13 cellular contexts compared by ENCODE assay signal in genomic region chr1:101022294-101022693, GRCh38. TPM values are rescaled to one million over a fixed set of nuclear protein-coding genes. Genes with fewer than 3 reads are reported as not detected.
DNase-seq lines count a peak whose midpoint lies in the region; ATAC-seq and TF ChIP-seq lines count a peak whose summit lies in the region.
"Had no signal": no experiment of that assay in that cellular context is flagged by ENCODE, and none has a peak within 500 bp of the region (broad histone marks: within the 10 kb centered on the region; RNA-seq: fewer than 3 reads in every experiment).

No MANE protein-coding gene starts in this region.

- no peak overlapping the region for H2BK15ac ChIP-seq in neuronal stem cell (ENCODE audit: low read length)

- H3K4ac ChIP-seq in neuronal stem cell (ENCODE audit: low read length): no peak overlapping the region

- no peak overlapping the region for H2BK5ac ChIP-seq in neuronal stem cell (ENCODE audit: low read length)

- no peak for ATAC-seq in PC-3
- ATAC-seq in HG02571 (IDR thresholded peaks at IDR 0.05; ENCODE audit: unreplicated experiment): no peak

- no peak overlapping the region for H3K14ac ChIP-seq in neuronal stem cell (ENCODE audit: low read length)

- POLR2A ChIA-PET in PC-3 (lab: Charles Lee; ENCODE audit: unreplicated experiment): no interaction called here

- H3K4me3 ChIP-seq in PC-3 (ENCODE audit: low read length): no peak overlapping the region
- H3K4me3 ChIP-seq in fibroblast of mammary gland (ENCODE audit: control insufficient read depth, low read depth, low read length): no peak overlapping the region
- no peak overlapping the region for H3K4me3 ChIP-seq in neuronal stem cell (ENCODE audit: low read length in 2 of 2)

- H3K18ac ChIP-seq in neuronal stem cell (ENCODE audit: low read length): no peak overlapping the region

- H3K9me2 ChIP-seq in PC-3 (replicated peaks; ENCODE audit: low read length): no peaks in the 10 kb centered on the region

- BruUV-seq in PC-3 (replicated peaks; lab: Mats Ljungman, UMichigan): no TSS peak

- intact Hi-C loops in PC-3 (cut with micrococcal nuclease): no loop called here

- H3K27me3 ChIP-seq in PC-3 (ENCODE audit: low read length) (no peaks in the 10 kb centered on the region), neuronal stem cell (ENCODE audit: control insufficient read depth in 3 of 3, insufficient read depth in 3 of 3, low read depth in 1 of 3, low read length in 3 of 3) (no peaks in the 10 kb centered on the region)

- TF ChIP-seq CTCF in PC-3 (conservative IDR thresholded peaks at IDR 0.05; ENCODE audit: low read depth, low read length) (no peak), fibroblast of mammary gland (conservative IDR thresholded peaks at IDR 0.05; ENCODE audit: control insufficient read depth, insufficient read depth, low read depth, low read length) (no peak)

- no peak overlapping the region for H2AK5ac ChIP-seq in neuronal stem cell (ENCODE audit: low read depth, low read length)

- CTCF ChIA-PET in PC-3 (lab: Charles Lee): no interaction called here

- no peaks in the 10 kb centered on the region for H3F3A ChIP-seq in PC-3 (ENCODE audit: low read length, unreplicated experiment)

- no peak overlapping the region for H2BK12ac ChIP-seq in neuronal stem cell (ENCODE audit: low read length)

- H3K4me1 ChIP-seq in PC-3 (ENCODE audit: insufficient read depth, low read length) (peaks cover 30% of the 10 kb centered on the region), neuronal stem cell (ENCODE audit: control insufficient read depth in 2 of 2, insufficient read depth in 1 of 2, low read depth in 1 of 2, low read length in 2 of 2) (peaks cover 0 to 2% of the 10 kb centered on the region in 2 donors)

- no peak overlapping the region for H3K9ac ChIP-seq in PC-3 (ENCODE audit: low read length)
- no peak overlapping the region for H3K9ac ChIP-seq in neuronal stem cell (ENCODE audit: low read depth, low read length, poor library complexity)

- H3K4me2 ChIP-seq in PC-3 (ENCODE audit: low read length) (peak overlapping the region; percentile 14), neuronal stem cell (ENCODE audit: insufficient read depth, low read length, poor library complexity, severe bottlenecking) (no peak overlapping the region)

- peak; percentile 59 for DNase-seq in AG08395 (ENCODE audit: low spot score)
- DNase-seq in GM03348 (ENCODE audit: low spot score): peak; percentile 68
- DNase-seq in PC-3: peak; percentile 32
- DNase-seq in fibroblast of mammary gland (ENCODE audit: low read depth): peak; percentile 80
- DNase-seq in activated effector memory CD4-positive, alpha-beta T cell treated with anti-CD3 and anti-CD28 coated beads, Interleukin-2, amount 50 U/mL, for 16 hours: no peak
- DNase-seq in germinal center (ENCODE audit: low spot score): no peak
- no peak for DNase-seq in neuronal stem cell (ENCODE audit: low spot score)
- DNase-seq: activated CD8-positive, alpha-beta memory T cell treated with anti-CD3 and anti-CD28 coated beads for 24 hours; activated naive CD4-positive, alpha-beta T cell; naive B cell; NCI-H2171 had no signal

- peaks cover 3% of the 10 kb centered on the region for H3K79me1 ChIP-seq in neuronal stem cell (ENCODE audit: low read depth, low read length)

- H3K36me3 ChIP-seq in PC-3 (ENCODE audit: low read depth, low read length) (peaks cover 12% of the 10 kb centered on the region; the same call in 1 of the 2 replicates), neuronal stem cell (replicated peaks in 1 of 2; ENCODE audit: control insufficient read depth in 2 of 2, insufficient read depth in 2 of 2, low read length in 2 of 2) (peaks cover 2 to 72% of the 10 kb centered on the region in 2 donors)

- no peaks in the 10 kb centered on the region for H4K20me1 ChIP-seq in PC-3 (ENCODE audit: low read length)

- H2AFZ ChIP-seq in PC-3 (ENCODE audit: low read length) (no peak overlapping the region), neuronal stem cell (ENCODE audit: low read length) (no peak overlapping the region)

- H4K8ac ChIP-seq in neuronal stem cell (ENCODE audit: low read depth, low read length): no peak overlapping the region

- H3K9me3 ChIP-seq in PC-3 (ENCODE audit: low read length) (no peaks in the 10 kb centered on the region), neuronal stem cell (replicated peaks in 1 of 2; ENCODE audit: control insufficient read depth in 2 of 2, insufficient read depth in 1 of 2, low read depth in 1 of 2, low read length in 2 of 2) (no peaks in the 10 kb centered on the region)

- H4K91ac ChIP-seq in neuronal stem cell (ENCODE audit: low read depth, low read length, poor library complexity): no peak overlapping the region

- WGBS in neuronal stem cell (ENCODE audit: extremely low coverage in 2 of 2, insufficient read length in 2 of 2, insufficient replicate concordance in 1 of 2), 2 donors: no CpG with 5 or more reads among the region's 3 CpGs

- peaks cover 37% of the 10 kb centered on the region for H3K79me2 ChIP-seq in PC-3 (ENCODE audit: low read length)

- no peak overlapping the region for H2BK120ac ChIP-seq in neuronal stem cell (ENCODE audit: low read depth, low read length)

- no peak overlapping the region for H3K27ac ChIP-seq in PC-3 (ENCODE audit: low read length)
- no peak overlapping the region for H3K27ac ChIP-seq in neuronal stem cell (replicated peaks; ENCODE audit: low read length)
- H3K27ac ChIP-seq: C4-2B had no signal

- no peak overlapping the region for H3K23ac ChIP-seq in neuronal stem cell (ENCODE audit: low read depth, low read length, poor library complexity)

RNA-seq across cellular contexts. Expression of gene DPH5, which starts 3.3 kb away (rescaled TPM):
- total RNA-seq in PC-3 (2014; rRNA removed): 24.9 and 32.8 TPM in 2 replicates
- 78.9 TPM for polyA plus RNA-seq in neuronal stem cell (2013, experiment 1 of 2)
- 76.5 TPM for polyA plus RNA-seq in neuronal stem cell (2013, experiment 2 of 2)

Comparison
In these comparisons a context has a peak if more than half of its experiments do, and no peak if none do; other contexts are left out.
1. DNase-seq: peak in AG08395 (single experiment), GM03348 (single experiment), PC-3 (single experiment) and fibroblast of mammary gland (single experiment); none in activated effector memory CD4-positive, alpha-beta T cell treated with anti-CD3 and anti-CD28 coated beads, Interleukin-2, amount 50 U/mL, for 16 hours (single experiment), germinal center (single experiment) and neuronal stem cell (single experiment).